9 cellular contexts compared by ENCODE assay signal in the genomic region with DNA sequence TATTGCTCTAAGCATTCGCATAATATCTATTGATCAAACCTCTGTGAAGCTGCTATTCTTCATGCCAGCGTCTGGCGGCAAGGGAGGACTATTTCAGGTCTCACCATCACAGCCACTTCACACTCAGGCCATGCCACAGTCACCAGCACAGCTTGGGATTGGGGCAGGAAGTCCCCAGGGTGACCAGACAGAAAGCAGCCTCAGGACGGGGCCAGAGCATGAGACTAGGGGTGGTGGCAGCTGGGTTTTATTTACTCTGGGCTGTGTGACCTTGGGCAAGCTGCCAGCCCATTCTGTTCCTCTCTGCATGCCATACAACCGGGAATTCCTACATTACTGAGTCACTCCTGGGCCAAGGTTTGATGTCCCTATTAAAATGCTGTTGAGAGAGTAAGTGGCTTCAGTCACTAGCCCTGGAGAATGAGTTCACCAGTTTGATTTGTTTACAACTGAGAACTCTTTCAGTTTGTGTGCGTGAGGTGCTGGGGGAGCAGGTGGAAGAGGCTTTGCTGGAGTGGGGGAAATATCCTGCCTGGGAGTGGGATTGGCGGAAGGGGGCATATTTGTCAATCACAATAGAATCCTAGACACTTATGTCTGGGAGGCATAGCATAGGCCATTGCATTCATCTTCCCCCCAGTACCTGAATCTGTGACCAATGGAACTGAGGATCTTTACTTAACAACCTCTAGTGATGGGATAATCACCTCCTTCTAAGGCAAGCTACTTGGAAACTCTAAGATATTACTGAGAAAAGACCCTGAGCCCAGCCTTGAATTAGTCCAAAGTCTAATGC.
DNase-seq lines count a peak whose midpoint lies in the region; ATAC-seq and TF ChIP-seq lines count a peak whose summit lies in the region.
"Had no signal": no experiment of that assay in that cellular context is flagged by ENCODE, and none has a peak within 500 bp of the region (broad histone marks: within the 10 kb centered on the region; RNA-seq: fewer than 3 reads in every experiment).

No MANE protein-coding gene starts in this region.

- H3K4me1 Mint-ChIP-seq in brain: peaks cover 36% of the 10 kb centered on the region
- no peaks in the 10 kb centered on the region for H3K4me1 Mint-ChIP-seq in CD4-positive, alpha-beta T cell (ENCODE audit: low read depth)
- H3K4me1 Mint-ChIP-seq: activated naive CD8-positive, alpha-beta T cell treated with anti-CD3 and anti-CD28 coated beads, Interleukin-2, amount 10 ng/mL, durations not matched to agents 7 days and 5 days had no signal

- no peak for TF ChIP-seq POLR2A in right lobe of liver (IDR thresholded peaks at IDR 0.05)

- H3K9me3 ChIP-seq in right lobe of liver: no peaks in the 10 kb centered on the region
- no peaks in the 10 kb centered on the region for H3K9me3 ChIP-seq in CD4-positive, alpha-beta T cell (ENCODE audit: control insufficient read depth, low read length)

- peaks cover 0 to 7% (median 0%) of the 10 kb centered on the region in 4 donors for H3K4me1 ChIP-seq in right lobe of liver

- CTCF ChIA-PET in CD4-positive, alpha-beta T cell (lab: Charles Lee): no interaction called here

- H3K9me3 Mint-ChIP-seq in brain: peaks cover 0 to 14% (median 4%) of the 10 kb centered on the region in 5 experiments
- no peaks in the 10 kb centered on the region for H3K9me3 Mint-ChIP-seq in CD4-positive, alpha-beta T cell
- H3K9me3 Mint-ChIP-seq: activated naive CD8-positive, alpha-beta T cell treated with anti-CD3 and anti-CD28 coated beads, Interleukin-2, amount 10 ng/mL, durations not matched to agents 7 days and 5 days had no signal

- H3K36me3 ChIP-seq in right lobe of liver: no peaks in the 10 kb centered on the region

- H3K36me3 Mint-ChIP-seq in brain: no peaks in the 10 kb centered on the region
- no peaks in the 10 kb centered on the region for H3K36me3 Mint-ChIP-seq in CD4-positive, alpha-beta T cell (ENCODE audit: low read depth)
- H3K36me3 Mint-ChIP-seq: activated naive CD8-positive, alpha-beta T cell treated with anti-CD3 and anti-CD28 coated beads, Interleukin-2, amount 10 ng/mL, durations not matched to agents 7 days and 5 days had no signal

- intact Hi-C loops in right lobe of liver (cut with DNase I): no loop called here
- intact Hi-C loops in CD4-positive, alpha-beta T cell (cut with DNase I, micrococcal nuclease): no loop called here

- peak overlapping the region in 3 of 5 experiments; percentile 11 to 36 (median 31) for H3K4me3 Mint-ChIP-seq in brain
- H3K4me3 Mint-ChIP-seq in CD4-positive, alpha-beta T cell: no peak overlapping the region
- H3K4me3 Mint-ChIP-seq: activated naive CD8-positive, alpha-beta T cell treated with anti-CD3 and anti-CD28 coated beads, Interleukin-2, amount 10 ng/mL, durations not matched to agents 7 days and 5 days had no signal

- H3K27me3 ChIP-seq in right lobe of liver: no peaks in the 10 kb centered on the region
- H3K27me3 ChIP-seq in CD4-positive, alpha-beta T cell (ENCODE audit: control insufficient read depth, insufficient read depth, low read length): no peaks in the 10 kb centered on the region

- TF ChIP-seq CTCF in brain (conservative IDR thresholded peaks at IDR 0.05) (no peak), right lobe of liver (IDR thresholded peaks at IDR 0.05) (peak in 1 of 4 donors; percentile 6)
- no peak for TF ChIP-seq CTCF in CD4-positive, alpha-beta T cell (IDR thresholded peaks at IDR 0.05)

- H3K4me3 ChIP-seq in right lobe of liver: no peak overlapping the region

- WGBS in right lobe of liver (ENCODE audit: insufficient coverage, low coverage, low lambda C conversion rate, missing lambda C conversion rate): 29% methylated on average over 6 of the region's 7 CpGs

- POLR2A ChIA-PET in CD4-positive, alpha-beta T cell (lab: Charles Lee): interaction anchor here (0.7 kb wide), 1 partner anchor 12 kb away, joined by 3 read pairs; no protein-coding TSS in a partner anchor

- ATAC-seq in right lobe of liver (peak; percentile 84 to 97 (median 90)), HG02884 (IDR thresholded peaks at IDR 0.05; ENCODE audit: unreplicated experiment) (no peak), HG03354 (IDR thresholded peaks at IDR 0.05; ENCODE audit: poor library complexity, severe bottlenecking, unreplicated experiment) (no peak), HG03139 (IDR thresholded peaks at IDR 0.05; ENCODE audit: unreplicated experiment) (no peak)
- no peak for ATAC-seq in CD4-positive, alpha-beta T cell (ENCODE audit: poor library complexity)

- peaks cover 7% of the 10 kb centered on the region for H3K27me3 Mint-ChIP-seq in brain
- H3K27me3 Mint-ChIP-seq in CD4-positive, alpha-beta T cell: peaks cover 10% of the 10 kb centered on the region

- H3K27ac Mint-ChIP-seq in brain: peak overlapping the region in 4 of 5 experiments; percentile 34 to 92 (median 76)
- H3K27ac Mint-ChIP-seq in CD4-positive, alpha-beta T cell: no peak overlapping the region
- H3K27ac Mint-ChIP-seq: activated naive CD8-positive, alpha-beta T cell treated with anti-CD3 and anti-CD28 coated beads, Interleukin-2, amount 10 ng/mL, durations not matched to agents 7 days and 5 days had no signal

- H3K27ac ChIP-seq in right lobe of liver: peak overlapping the region in 1 of 3 donors; percentile 56
- no peak overlapping the region for H3K27ac ChIP-seq in CD4-positive, alpha-beta T cell (ENCODE audit: low read depth, low read length)

- DNase-seq in DMS53 (lab: John Stamatoyannopoulos, UW) (peak; percentile 100), NCI-H1092 (lab: John Stamatoyannopoulos, UW) (peak; percentile 95), right lobe of liver (peak; percentile 51 to 90 (median 65))
- DNase-seq in CD4-positive, alpha-beta T cell: no peak
- DNase-seq: activated naive CD8-positive, alpha-beta T cell treated with anti-CD3 and anti-CD28 coated beads, Interleukin-2, amount 10 ng/mL, durations not matched to agents 7 days and 5 days had no signal

Comparison
In these comparisons a context has a peak if more than half of its experiments do, and no peak if none do; other contexts are left out.
1. DNase-seq: peak in DMS53 (single experiment), NCI-H1092 (single experiment) and right lobe of liver (3 of 3); none in CD4-positive, alpha-beta T cell (0 of 10).
2. ATAC-seq: peak in right lobe of liver (4 of 4); none in HG02884 (single experiment), CD4-positive, alpha-beta T cell (single experiment), HG03354 (single experiment) and HG03139 (single experiment).